In the genomic region with DNA sequence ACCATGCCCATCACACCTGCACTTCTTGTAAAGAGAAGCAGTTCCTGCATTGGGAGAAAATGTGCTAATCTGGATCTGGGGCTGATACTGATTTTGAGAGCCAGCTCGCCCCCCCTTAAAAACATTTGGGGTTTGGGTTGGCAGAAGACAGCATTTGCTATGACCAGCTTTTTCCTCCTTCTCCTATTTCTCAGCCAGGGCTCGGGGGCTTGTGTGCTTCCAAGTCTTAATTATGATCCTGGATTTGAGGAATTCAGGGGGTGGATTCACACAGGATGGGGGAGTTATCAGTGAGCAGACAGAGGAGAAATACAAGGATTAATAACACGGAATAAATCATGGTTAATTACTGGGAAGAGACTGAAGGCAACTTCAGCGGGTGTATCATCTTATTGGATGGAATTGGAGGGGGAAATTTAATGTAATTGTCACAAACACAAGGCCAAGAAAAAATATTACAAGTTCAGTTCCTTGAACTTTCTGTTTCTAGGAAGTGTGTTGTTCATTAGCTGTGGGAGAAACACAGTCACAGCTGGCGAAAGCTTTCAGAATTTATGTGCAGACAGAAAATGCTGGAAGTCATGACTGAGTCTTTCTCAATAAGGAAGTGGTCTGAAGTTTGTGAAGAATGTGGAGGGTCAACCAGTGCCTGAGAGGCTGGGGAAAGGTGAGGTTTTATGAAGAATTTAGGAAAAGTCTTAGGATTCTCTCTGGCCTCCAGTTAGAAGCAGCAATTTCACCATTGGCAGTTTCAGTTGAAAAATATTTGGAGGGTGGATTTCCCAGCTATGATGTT, we compare ENCODE assay signal across 11 cellular contexts. TPM values are rescaled to one million over a fixed set of nuclear protein-coding genes. Genes with fewer than 3 reads are reported as not detected.
DNase-seq lines count a peak whose midpoint lies in the region; ATAC-seq and TF ChIP-seq lines count a peak whose summit lies in the region.
"Had no signal": no experiment of that assay in that cellular context is flagged by ENCODE, and none has a peak within 500 bp of the region (broad histone marks: within the 10 kb centered on the region; RNA-seq: fewer than 3 reads in every experiment).

No MANE protein-coding gene starts in this region.

- peaks cover 0 to 4% of the 10 kb centered on the region in 2 donors for H3K36me3 Mint-ChIP-seq in stimulated activated naive B cell treated with anti-CD40 and anti-IgM and Interleukin-4, amounts not matched to agents 10 μg/mL and 1 μg/mL and 100 μg/mL, for 72 hours

- no peaks in the 10 kb centered on the region for H3K27me3 Mint-ChIP-seq in stimulated activated naive B cell treated with anti-CD40 and anti-IgM and Interleukin-4, amounts not matched to agents 10 μg/mL and 1 μg/mL and 100 μg/mL, for 72 hours

- peak overlapping the region; percentile 94 for H3K27ac ChIP-seq in VCaP

- no peak overlapping the region for H3K4me3 Mint-ChIP-seq in stimulated activated naive B cell treated with anti-CD40 and anti-IgM and Interleukin-4, amounts not matched to agents 10 μg/mL and 1 μg/mL and 100 μg/mL, for 72 hours

- H3K27ac Mint-ChIP-seq in stimulated activated naive B cell treated with anti-CD40 and anti-IgM and Interleukin-4, amounts not matched to agents 10 μg/mL and 1 μg/mL and 100 μg/mL, for 72 hours: peak overlapping the region; percentile 15

- DNase-seq in GM04503 (ENCODE audit: low read depth) (peak; percentile 86), kidney epithelial cell (ENCODE audit: low read depth) (peak; percentile 66), DMS 273 treated with DMSO at 0.1 percent for 48 hours (lab: John Stamatoyannopoulos, UW) (no peak), NCI-H69 (lab: John Stamatoyannopoulos, UW) (no peak)
- no peak for DNase-seq in stimulated activated naive B cell treated with anti-CD40 and anti-IgM and Interleukin-4, amounts not matched to agents 10 μg/mL and 1 μg/mL and 100 μg/mL, for 72 hours
- DNase-seq: activated effector memory CD4-positive, alpha-beta T cell treated with anti-CD3 and anti-CD28 coated beads, Interleukin-2, amount 50 U/mL, for 16 hours; hippocampal formation; MG63 had no signal

- no peak overlapping the region for H3K4me3 ChIP-seq in kidney epithelial cell (ENCODE audit: low read depth, low read length)
- H3K4me3 ChIP-seq: MG63 had no signal

- H3K4me1 Mint-ChIP-seq in stimulated activated naive B cell treated with anti-CD40 and anti-IgM and Interleukin-4, amounts not matched to agents 10 μg/mL and 1 μg/mL and 100 μg/mL, for 72 hours: peaks cover 8 to 26% of the 10 kb centered on the region in 2 donors

- TF ChIP-seq CTCF in VCaP (conservative IDR thresholded peaks at IDR 0.05) (no peak), kidney epithelial cell (IDR thresholded peaks at IDR 0.05; ENCODE audit: insufficient read depth, low read length, poor library complexity, severe bottlenecking) (no peak)

- no peaks in the 10 kb centered on the region for H3K36me3 ChIP-seq in kidney epithelial cell (ENCODE audit: control insufficient read depth, insufficient read depth, low read length)
- H3K36me3 ChIP-seq: MG63 had no signal

- H3K27me3 ChIP-seq in kidney epithelial cell (ENCODE audit: control insufficient read depth, insufficient read depth, low read length): no peaks in the 10 kb centered on the region
- H3K27me3 ChIP-seq: MG63 had no signal

- no peaks in the 10 kb centered on the region for H3K9me3 Mint-ChIP-seq in stimulated activated naive B cell treated with anti-CD40 and anti-IgM and Interleukin-4, amounts not matched to agents 10 μg/mL and 1 μg/mL and 100 μg/mL, for 72 hours

- ATAC-seq in stimulated activated naive B cell treated with anti-CD40 and anti-IgM and Interleukin-4, amounts not matched to agents 10 μg/mL and 1 μg/mL and 100 μg/mL, for 72 hours (replicated peaks): no peak
- ATAC-seq in HG02623 (IDR thresholded peaks at IDR 0.05; ENCODE audit: unreplicated experiment) (no peak), HG03432 (IDR thresholded peaks at IDR 0.05; ENCODE audit: unreplicated experiment) (no peak)

RNA-seq across cellular contexts. Expression of a gene that starts 15.2 kb away (rescaled TPM):
- total RNA-seq in kidney epithelial cell: not detected in 2 replicates

Comparison
In these comparisons a context has a peak if more than half of its experiments do, and no peak if none do; other contexts are left out.
1. DNase-seq: peak in GM04503 (single experiment) and kidney epithelial cell (single experiment); none in stimulated activated naive B cell treated with anti-CD40 and anti-IgM and Interleukin-4, amounts not matched to agents 10 μg/mL and 1 μg/mL and 100 μg/mL, for 72 hours (single experiment), DMS 273 treated with DMSO at 0.1 percent for 48 hours (single experiment) and NCI-H69 (single experiment).